8 cellular contexts compared by ENCODE assay signal in genomic region chr12:55728932-55729591, GRCh38. TPM values are rescaled to one million over a fixed set of nuclear protein-coding genes. Genes with fewer than 3 reads are reported as not detected.
DNase-seq lines count a peak whose midpoint lies in the region; ATAC-seq and TF ChIP-seq lines count a peak whose summit lies in the region.

Gene CD63, minus strand, starts transcription at chr12:55729009. Its CDS starts 668 bp downstream, at chr12:55728341.

- peak within 1 kb of the TSS; percentile 74 for H3K4me3 ChIP-seq in RWPE2 (ENCODE audit: severe bottlenecking)
- H3K4me3 ChIP-seq in neural progenitor cell: peak within 1 kb of the TSS; percentile 64

- H3K4me1 Mint-ChIP-seq in neural progenitor cell: peaks cover 38% of the 10 kb centered on the region

- peak within 1 kb of the TSS; percentile 51 for H2AFZ ChIP-seq in neural progenitor cell (replicated peaks)

- H3K9me3 ChIP-seq in RWPE2 (ENCODE audit: severe bottlenecking) (no peaks in the 10 kb centered on the region), neural progenitor cell (ENCODE audit: low read depth) (no peaks in the 10 kb centered on the region)

- peak within 1 kb of the TSS; percentile 90 for H3K4me2 ChIP-seq in neural progenitor cell

- H3K36me3 Mint-ChIP-seq in neural progenitor cell: peaks cover 11% of the 10 kb centered on the region

- peaks cover 43% of the 10 kb centered on the region for H3F3A ChIP-seq in neural progenitor cell (ENCODE audit: low read depth)

- H3K4me1 ChIP-seq in RWPE2 (ENCODE audit: insufficient read depth, poor library complexity, severe bottlenecking): peaks cover 14% of the 10 kb centered on the region
- H3K4me1 ChIP-seq in foreskin keratinocyte: peaks cover 6% of the 10 kb centered on the region
- H3K4me1 ChIP-seq in neural progenitor cell: peaks cover 18% of the 10 kb centered on the region

- H3K27ac ChIP-seq in RWPE2 (ENCODE audit: poor library complexity, severe bottlenecking): peak within 1 kb of the TSS; percentile 95
- peak within 1 kb of the TSS; percentile 94 for H3K27ac ChIP-seq in foreskin keratinocyte
- H3K27ac ChIP-seq in neural progenitor cell: peak within 1 kb of the TSS; percentile 84
- H3K27ac ChIP-seq in substantia nigra (ENCODE audit: low read depth, low read length, poor library complexity, severe bottlenecking): peak within 1 kb of the TSS; percentile 99

- ATAC-seq in RWPE2 (ENCODE audit: low read depth) (peak; percentile 50), foreskin keratinocyte (peak; percentile 62)

- H3K4me3 Mint-ChIP-seq in neural progenitor cell: peak within 1 kb of the TSS; percentile 93

- H3K27ac Mint-ChIP-seq in neural progenitor cell: peak within 1 kb of the TSS; percentile 82

- peaks cover 7% of the 10 kb centered on the region for H3K27me3 Mint-ChIP-seq in neural progenitor cell (ENCODE audit: insufficient read depth, low read depth)

- H3K36me3 ChIP-seq in RWPE2 (ENCODE audit: low read depth) (peaks cover 34% of the 10 kb centered on the region), neural progenitor cell (no peaks in the 10 kb centered on the region)

- H3K27me3 ChIP-seq in RWPE2 (ENCODE audit: insufficient read depth, poor library complexity, severe bottlenecking) (no peaks in the 10 kb centered on the region), foreskin keratinocyte (no peaks in the 10 kb centered on the region), neural progenitor cell (no peaks in the 10 kb centered on the region)

- TF ChIP-seq CTCF in GM20000 (IDR thresholded peaks at IDR 0.05; ENCODE audit: extremely low read depth, missing control alignments) (no peak), RWPE2 (IDR thresholded peaks at IDR 0.05; ENCODE audit: poor library complexity, severe bottlenecking) (no peak), foreskin keratinocyte (conservative IDR thresholded peaks at IDR 0.05) (no peak), neural progenitor cell (IDR thresholded peaks at IDR 0.05) (no peak)

- peaks cover 26% of the 10 kb centered on the region for H4K20me1 ChIP-seq in neural progenitor cell (ENCODE audit: low read depth)

- H3K9ac ChIP-seq in neural progenitor cell: peak within 1 kb of the TSS; percentile 50

- DNase-seq in DMS 273 treated with DMSO at 0.1 percent for 48 hours (lab: John Stamatoyannopoulos, UW): peak; percentile 41
- peak; percentile 98 for DNase-seq in GM20000 (ENCODE audit: low spot score)
- peak; percentile 83 for DNase-seq in HT-29 (ENCODE audit: low spot score)
- DNase-seq in RWPE2 (ENCODE audit: low spot score): peak; percentile 87
- DNase-seq in activated naive CD4-positive, alpha-beta T cell (lab: John Stamatoyannopoulos, UW): peak in 3 of 4 experiments; percentile 27 to 33 (median 32)
- peak in 1 of 2 donors; percentile 64 for DNase-seq in foreskin keratinocyte
- peak; percentile 86 for DNase-seq in neural progenitor cell (ENCODE audit: low spot score)
- peak; percentile 64 to 96 (median 87) for DNase-seq in substantia nigra (lab: John Stamatoyannopoulos, UW)

- peaks cover 23% of the 10 kb centered on the region for H3K79me2 ChIP-seq in neural progenitor cell (ENCODE audit: low read depth)

- H3K9me3 Mint-ChIP-seq in neural progenitor cell: no peaks in the 10 kb centered on the region

RNA-seq across cellular contexts. Expression of gene CD63, which starts in this region (rescaled TPM):
- total RNA-seq in HT-29 (2014; rRNA removed; shearing (Covaris generic)): 867 and 895 TPM in 2 replicates
- total RNA-seq in foreskin keratinocyte (600 and 634 TPM in 2 replicates), neural progenitor cell (ENCODE audit: low replicate concordance) (257 and 305 TPM in 2 replicates)
- polyA plus RNA-seq in foreskin keratinocyte: 700 and 759 TPM in 2 replicates
